ENCODE assay signal across 1 cellular context in the genomic region with DNA sequence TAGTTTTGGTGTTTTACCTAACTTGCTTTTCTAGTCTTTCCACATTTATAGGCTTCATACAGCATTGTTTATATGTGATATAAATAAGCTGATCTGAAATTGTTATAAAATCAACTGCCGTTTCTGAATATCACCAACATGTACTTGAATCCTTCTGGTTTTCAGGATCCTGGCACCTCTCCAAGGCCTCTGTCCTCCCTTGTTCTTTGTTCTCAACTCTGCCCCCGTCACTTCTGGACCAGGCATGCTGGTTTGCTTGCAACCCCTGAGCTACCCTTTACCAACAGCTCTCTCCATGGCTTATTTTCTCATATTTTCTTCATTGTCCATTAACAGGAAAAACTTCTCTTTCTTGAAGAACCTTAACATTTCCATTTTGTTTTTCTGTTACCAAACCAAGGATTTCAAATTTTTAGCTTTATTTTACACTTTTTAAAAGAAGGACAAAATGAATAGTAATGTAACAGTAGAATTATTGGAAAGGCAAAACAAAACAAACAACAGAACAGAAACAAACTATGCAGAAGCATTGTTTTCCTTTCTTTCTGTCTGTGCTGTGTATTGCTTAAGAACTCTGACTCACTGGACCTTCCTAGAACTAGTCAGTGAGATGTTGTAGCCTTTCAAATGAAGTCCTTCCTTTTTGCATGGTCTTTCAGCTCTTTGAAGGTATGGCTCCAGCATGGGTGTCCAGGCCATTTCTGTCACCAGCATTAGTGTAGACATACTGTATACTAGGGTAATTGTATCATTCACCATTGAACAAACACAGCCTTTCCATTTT.
TF ChIP-seq lines count a peak whose summit lies in the region.

No MANE protein-coding gene starts in this region.

TF ChIP-seq in HepG2, 621 proteins besides CTCF, POLR2A, EP300 and RAD21 (continued from another document):
- TF ChIP-seq, protein P1, sequence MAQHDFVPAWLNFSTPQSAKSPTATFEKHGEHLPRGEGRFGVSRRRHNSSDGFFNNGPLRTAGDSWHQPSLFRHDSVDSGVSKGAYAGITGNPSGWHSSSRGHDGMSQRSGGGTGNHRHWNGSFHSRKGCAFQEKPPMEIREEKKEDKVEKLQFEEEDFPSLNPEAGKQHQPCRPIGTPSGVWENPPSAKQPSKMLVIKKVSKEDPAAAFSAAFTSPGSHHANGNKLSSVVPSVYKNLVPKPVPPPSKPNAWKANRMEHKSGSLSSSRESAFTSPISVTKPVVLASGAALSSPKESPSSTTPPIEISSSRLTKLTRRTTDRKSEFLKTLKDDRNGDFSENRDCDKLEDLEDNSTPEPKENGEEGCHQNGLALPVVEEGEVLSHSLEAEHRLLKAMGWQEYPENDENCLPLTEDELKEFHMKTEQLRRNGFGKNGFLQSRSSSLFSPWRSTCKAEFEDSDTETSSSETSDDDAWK (CRISPR knock-in tag; IDR thresholded peaks at IDR 0.05): no peak
- TF ChIP-seq, protein P2, sequence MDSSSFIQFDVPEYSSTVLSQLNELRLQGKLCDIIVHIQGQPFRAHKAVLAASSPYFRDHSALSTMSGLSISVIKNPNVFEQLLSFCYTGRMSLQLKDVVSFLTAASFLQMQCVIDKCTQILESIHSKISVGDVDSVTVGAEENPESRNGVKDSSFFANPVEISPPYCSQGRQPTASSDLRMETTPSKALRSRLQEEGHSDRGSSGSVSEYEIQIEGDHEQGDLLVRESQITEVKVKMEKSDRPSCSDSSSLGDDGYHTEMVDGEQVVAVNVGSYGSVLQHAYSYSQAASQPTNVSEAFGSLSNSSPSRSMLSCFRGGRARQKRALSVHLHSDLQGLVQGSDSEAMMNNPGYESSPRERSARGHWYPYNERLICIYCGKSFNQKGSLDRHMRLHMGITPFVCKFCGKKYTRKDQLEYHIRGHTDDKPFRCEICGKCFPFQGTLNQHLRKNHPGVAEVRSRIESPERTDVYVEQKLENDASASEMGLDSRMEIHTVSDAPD (CRISPR knock-in tag; IDR thresholded peaks at IDR 0.05): no peak
- TF ChIP-seq ESRRA (CRISPR knock-in tag; IDR thresholded peaks at IDR 0.05; ENCODE audit: low read depth): no peak
- TF ChIP-seq SOX5 (CRISPR knock-in tag; IDR thresholded peaks at IDR 0.05; ENCODE audit: borderline replicate concordance): no peak
- no peak for TF ChIP-seq ZNF709 (CRISPR knock-in tag; IDR thresholded peaks at IDR 0.05)
- TF ChIP-seq ZNF260 (CRISPR knock-in tag; IDR thresholded peaks at IDR 0.05; ENCODE audit: borderline replicate concordance, low read depth): no peak
- TF ChIP-seq ISX (CRISPR knock-in tag; conservative IDR thresholded peaks at IDR 0.05): no peak
- TF ChIP-seq HDAC2 (CRISPR knock-in tag; IDR thresholded peaks at IDR 0.05): no peak
- TF ChIP-seq, protein P3, sequence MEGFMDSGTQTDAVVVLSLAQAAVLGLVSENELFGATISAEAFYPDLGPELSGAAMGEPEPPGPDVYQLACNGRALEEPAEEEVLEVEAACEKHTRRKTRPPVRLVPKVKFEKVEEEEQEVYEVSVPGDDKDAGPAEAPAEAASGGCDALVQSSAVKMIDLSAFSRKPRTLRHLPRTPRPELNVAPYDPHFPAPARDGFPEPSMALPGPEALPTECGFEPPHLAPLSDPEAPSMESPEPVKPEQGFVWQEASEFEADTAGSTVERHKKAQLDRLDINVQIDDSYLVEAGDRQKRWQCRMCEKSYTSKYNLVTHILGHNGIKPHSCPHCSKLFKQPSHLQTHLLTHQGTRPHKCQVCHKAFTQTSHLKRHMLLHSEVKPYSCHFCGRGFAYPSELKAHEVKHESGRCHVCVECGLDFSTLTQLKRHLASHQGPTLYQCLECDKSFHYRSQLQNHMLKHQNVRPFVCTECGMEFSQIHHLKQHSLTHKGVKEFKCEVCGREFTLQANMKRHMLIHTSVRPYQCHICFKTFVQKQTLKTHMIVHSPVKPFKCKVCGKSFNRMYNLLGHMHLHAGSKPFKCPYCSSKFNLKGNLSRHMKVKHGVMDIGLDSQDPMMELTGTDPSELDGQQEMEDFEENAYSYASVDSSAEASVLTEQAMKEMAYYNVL (CRISPR knock-in tag; IDR thresholded peaks at IDR 0.05; ENCODE audit: borderline replicate concordance): no peak
- TF ChIP-seq, protein P4, sequence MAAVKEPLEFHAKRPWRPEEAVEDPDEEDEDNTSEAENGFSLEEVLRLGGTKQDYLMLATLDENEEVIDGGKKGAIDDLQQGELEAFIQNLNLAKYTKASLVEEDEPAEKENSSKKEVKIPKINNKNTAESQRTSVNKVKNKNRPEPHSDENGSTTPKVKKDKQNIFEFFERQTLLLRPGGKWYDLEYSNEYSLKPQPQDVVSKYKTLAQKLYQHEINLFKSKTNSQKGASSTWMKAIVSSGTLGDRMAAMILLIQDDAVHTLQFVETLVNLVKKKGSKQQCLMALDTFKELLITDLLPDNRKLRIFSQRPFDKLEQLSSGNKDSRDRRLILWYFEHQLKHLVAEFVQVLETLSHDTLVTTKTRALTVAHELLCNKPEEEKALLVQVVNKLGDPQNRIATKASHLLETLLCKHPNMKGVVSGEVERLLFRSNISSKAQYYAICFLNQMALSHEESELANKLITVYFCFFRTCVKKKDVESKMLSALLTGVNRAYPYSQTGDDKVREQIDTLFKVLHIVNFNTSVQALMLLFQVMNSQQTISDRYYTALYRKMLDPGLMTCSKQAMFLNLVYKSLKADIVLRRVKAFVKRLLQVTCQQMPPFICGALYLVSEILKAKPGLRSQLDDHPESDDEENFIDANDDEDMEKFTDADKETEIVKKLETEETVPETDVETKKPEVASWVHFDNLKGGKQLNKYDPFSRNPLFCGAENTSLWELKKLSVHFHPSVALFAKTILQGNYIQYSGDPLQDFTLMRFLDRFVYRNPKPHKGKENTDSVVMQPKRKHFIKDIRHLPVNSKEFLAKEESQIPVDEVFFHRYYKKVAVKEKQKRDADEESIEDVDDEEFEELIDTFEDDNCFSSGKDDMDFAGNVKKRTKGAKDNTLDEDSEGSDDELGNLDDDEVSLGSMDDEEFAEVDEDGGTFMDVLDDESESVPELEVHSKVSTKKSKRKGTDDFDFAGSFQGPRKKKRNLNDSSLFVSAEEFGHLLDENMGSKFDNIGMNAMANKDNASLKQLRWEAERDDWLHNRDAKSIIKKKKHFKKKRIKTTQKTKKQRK (IDR thresholded peaks at IDR 0.05; ENCODE audit: low read length): no peak
- TF ChIP-seq MTA3 (CRISPR knock-in tag; IDR thresholded peaks at IDR 0.05): no peak
